In the genomic region with DNA sequence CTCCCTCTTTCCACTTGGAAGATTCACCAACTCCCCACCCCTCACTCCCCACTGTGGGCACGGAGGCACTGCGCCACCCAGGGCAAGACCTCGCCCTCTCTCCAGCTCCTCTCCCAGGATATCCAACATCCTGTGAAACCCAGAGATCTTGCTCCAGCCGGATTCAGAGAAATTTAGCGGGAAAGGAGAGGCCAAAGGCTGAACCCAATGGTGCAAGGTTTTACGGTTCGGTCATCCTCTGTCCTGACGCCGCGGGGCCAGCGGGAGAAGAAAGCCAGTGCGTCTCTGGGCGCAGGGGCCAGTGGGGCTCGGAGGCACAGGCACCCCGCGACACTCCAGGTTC, we compare ENCODE assay signal across 8 cellular contexts. TPM values are rescaled to one million over a fixed set of nuclear protein-coding genes. Genes with fewer than 3 reads are reported as not detected.
DNase-seq lines count a peak whose midpoint lies in the region; ATAC-seq and TF ChIP-seq lines count a peak whose summit lies in the region.

No MANE protein-coding gene starts in this region.

- POLR2A ChIA-PET in RWPE1 (lab: Yijun Ruan, JAX; ENCODE audit: low non-redundant PET): interaction anchor here (0.7 kb wide), 1 partner anchor 34 kb away, joined by 3 read pairs; no protein-coding TSS in a partner anchor

- H3K79me1 ChIP-seq in trophoblast cell (ENCODE audit: low read length): no peaks in the 10 kb centered on the region

- H3K4me1 ChIP-seq in DOHH2 (ENCODE audit: control insufficient read depth, low read length): peaks cover 3% of the 10 kb centered on the region; the same call in 1 of the 2 replicates
- H3K4me1 ChIP-seq in esophagus squamous epithelium: peaks cover 25 to 74% (median 33%) of the 10 kb centered on the region in 3 donors
- peaks cover 9 to 10% of the 10 kb centered on the region in 2 experiments for H3K4me1 ChIP-seq in trophoblast cell (ENCODE audit: control insufficient read depth in 1 of 2, insufficient read depth in 2 of 2, low read length in 2 of 2)

- intact Hi-C loops in esophagus squamous epithelium (cut with DNase I): no loop called here

- no peak overlapping the region for H4K8ac ChIP-seq in trophoblast cell (ENCODE audit: low read depth, low read length)

- H2BK5ac ChIP-seq in trophoblast cell (ENCODE audit: low read depth, low read length, poor library complexity): no peak overlapping the region

- H4K12ac ChIP-seq in trophoblast cell (ENCODE audit: low read depth, low read length): no peak overlapping the region

- H3K14ac ChIP-seq in trophoblast cell (ENCODE audit: low read length): no peak overlapping the region

- no peak overlapping the region for H3K23ac ChIP-seq in trophoblast cell (ENCODE audit: low read length)

- H4K91ac ChIP-seq in trophoblast cell (ENCODE audit: low read depth, low read length): no peak overlapping the region

- H3K9me3 ChIP-seq in DOHH2 (ENCODE audit: control insufficient read depth, insufficient read depth, low read length) (no peaks in the 10 kb centered on the region), esophagus squamous epithelium (no peaks in the 10 kb centered on the region), trophoblast cell (ENCODE audit: insufficient read depth, low read depth, low read length) (peaks cover 9% of the 10 kb centered on the region)

- 0 to 20% methylated on average over 1 to 8 of the region's 16 CpGs for WGBS in esophagus squamous epithelium, 2 donors
- WGBS in trophoblast cell (ENCODE audit: extremely low coverage, insufficient coverage, insufficient read length): no CpG with 5 or more reads among the region's 16 CpGs

- in situ Hi-C loops in GM13977 (cut with MboI; ENCODE audit: low pct_unique_long_range_greater_than_20kb, low sequenced_read_pairs, unreplicated experiment): loop anchor here (10.0 kb wide), 1 partner anchor 124 kb away; no protein-coding TSS in a partner anchor

- H2BK120ac ChIP-seq in trophoblast cell (ENCODE audit: insufficient read depth, low read length, poor library complexity): no peak overlapping the region

- H3K79me2 ChIP-seq in DOHH2 (ENCODE audit: control insufficient read depth, low read length) (no peaks in the 10 kb centered on the region), trophoblast cell (ENCODE audit: control insufficient read depth, insufficient read depth, low read length, poor library complexity) (peaks cover 2% of the 10 kb centered on the region)

- H3K36me3 ChIP-seq in DOHH2 (ENCODE audit: control insufficient read depth, low read length) (no peaks in the 10 kb centered on the region), esophagus squamous epithelium (no peaks in the 10 kb centered on the region), trophoblast cell (ENCODE audit: control insufficient read depth in 1 of 2, insufficient read depth in 2 of 2, low read length in 2 of 2) (no peaks in the 10 kb centered on the region)

- no peak overlapping the region for H3K18ac ChIP-seq in trophoblast cell (ENCODE audit: low read length)

- H3K4me2 ChIP-seq in DOHH2 (ENCODE audit: low read length) (0 out of 2 replicates have a peak overlapping the region, but pooled peaks have one; percentile 13), trophoblast cell (ENCODE audit: low read length) (peak overlapping the region; percentile 61)

- H2AK5ac ChIP-seq in trophoblast cell (ENCODE audit: low read length): no peak overlapping the region

- no peak overlapping the region for H3K4me3 ChIP-seq in DOHH2 (ENCODE audit: low read length)
- peak overlapping the region; percentile 61 to 86 (median 84) for H3K4me3 ChIP-seq in esophagus squamous epithelium
- H3K4me3 ChIP-seq in trophoblast cell (ENCODE audit: low read depth, low read length): peak overlapping the region; percentile 64

- H3F3A ChIP-seq in DOHH2 (ENCODE audit: control insufficient read depth, insufficient read depth): no peaks in the 10 kb centered on the region

- TF ChIP-seq CTCF in DOHH2 (IDR thresholded peaks at IDR 0.05; ENCODE audit: low read depth, low read length, poor library complexity, severe bottlenecking): no peak
- no peak for TF ChIP-seq CTCF in RWPE1 (conservative IDR thresholded peaks at IDR 0.05; ENCODE audit: low read depth)
- TF ChIP-seq CTCF in esophagus squamous epithelium (IDR thresholded peaks at IDR 0.05): no peak
- TF ChIP-seq CTCF in omental fat pad (IDR thresholded peaks at IDR 0.05): no peak
- TF ChIP-seq CTCF in GM13977 (IDR thresholded peaks at IDR 0.05; ENCODE audit: extremely low read depth, insufficient read depth, missing control alignments): no peak

- H3K9me2 ChIP-seq in DOHH2 (replicated peaks; ENCODE audit: control insufficient read depth, low read length): no peaks in the 10 kb centered on the region

- no peak for TF ChIP-seq POLR2A in esophagus squamous epithelium (IDR thresholded peaks at IDR 0.05)

- H3K27ac ChIP-seq in DOHH2 (ENCODE audit: low read depth, low read length) (no peak overlapping the region), RWPE1 (peak overlapping the region; percentile 96), esophagus squamous epithelium (peak overlapping the region; percentile 92 to 99 (median 98)), trophoblast cell (ENCODE audit: low read depth, low read length) (no peak overlapping the region)

- CTCF ChIA-PET in RWPE1 (lab: Yijun Ruan, JAX): interaction anchor here (0.6 to 0.9 kb wide), 3 partner anchors 164 to 274 kb away, joined by 3 to 4 read pairs (median 3); no protein-coding TSS in a partner anchor

- no peak for DNase-seq in RWPE1 (ENCODE audit: low spot score)
- DNase-seq in esophagus squamous epithelium (lab: John Stamatoyannopoulos, UW): no peak
- DNase-seq in trophoblast cell: no peak
- no peak for DNase-seq in omental fat pad (ENCODE audit: low spot score)
- no peak for DNase-seq in activated CD4-positive, CD25-positive, alpha-beta regulatory T cell treated with anti-CD3 and anti-CD28 coated beads, Interleukin-2, amount 50 U/mL, for 72 hours
- no peak for DNase-seq in DMS153 treated with DMSO at 0.1 percent for 48 hours (lab: John Stamatoyannopoulos, UW; ENCODE audit: unreplicated experiment)
- no peak for DNase-seq in GM13977 (ENCODE audit: low spot score)

- H2BK12ac ChIP-seq in trophoblast cell (ENCODE audit: low read length): no peak overlapping the region

- H3K9ac ChIP-seq in trophoblast cell (ENCODE audit: low read length): no peak overlapping the region

- no peak overlapping the region for H3K4ac ChIP-seq in trophoblast cell (ENCODE audit: low read depth, low read length)

- ATAC-seq in omental fat pad (ENCODE audit: low FRiP score): no peak

- H4K20me1 ChIP-seq in DOHH2 (ENCODE audit: control insufficient read depth, insufficient read depth, low read depth, low read length): no peaks in the 10 kb centered on the region

- H3K27me3 ChIP-seq in DOHH2 (ENCODE audit: control insufficient read depth, low read length): peaks cover 56% of the 10 kb centered on the region
- H3K27me3 ChIP-seq in esophagus squamous epithelium: no peaks in the 10 kb centered on the region
- H3K27me3 ChIP-seq in trophoblast cell (ENCODE audit: insufficient read depth, low read length): peaks cover 21% of the 10 kb centered on the region

- H2AFZ ChIP-seq in trophoblast cell (ENCODE audit: insufficient read depth, low read length, poor library complexity): peak overlapping the region; percentile 60

RNA-seq across cellular contexts. Expression of a gene that starts 0.4 kb away (rescaled TPM):
- 100 to 1,000 TPM; 418 to 565 (median 463) TPM for total RNA-seq in esophagus squamous epithelium
- 15.1 and 16.7 TPM in 2 replicates for polyA plus RNA-seq in trophoblast cell (2013)
- total RNA-seq in omental fat pad: 100 to 1,000 TPM in 3 of 4 donors, 10 to 100 TPM in 1; 92.7 to 627 (median 158) TPM

Comparison
In these comparisons a context has a peak if more than half of its experiments do, and no peak if none do; other contexts are left out.
1. H3K27ac ChIP-seq: peak in RWPE1 (single experiment) and esophagus squamous epithelium (4 of 4); none in DOHH2 (single experiment) and trophoblast cell (single experiment).